29 cellular contexts compared by ENCODE assay signal in genomic region chr3:128083396-128083795, GRCh38. TPM values are rescaled to one million over a fixed set of nuclear protein-coding genes. Genes with fewer than 3 reads are reported as not detected.
DNase-seq lines count a peak whose midpoint lies in the region; ATAC-seq, FAIRE-seq and TF ChIP-seq lines count a peak whose summit lies in the region.
"Had no signal": no experiment of that assay in that cellular context is flagged by ENCODE, and none has a peak within 500 bp of the region (broad histone marks: within the 10 kb centered on the region; RNA-seq: fewer than 3 reads in every experiment).

No MANE protein-coding gene starts in this region.

- H2BK20ac ChIP-seq in H1 (ENCODE audit: low read length): no peak overlapping the region

- POLR2A ChIA-PET in H1 (lab: Charles Lee; ENCODE audit: partially characterized antibody): interaction anchor here (1.8 kb wide), 1 partner anchor 14 kb away, joined by 4 read pairs; no protein-coding TSS in a partner anchor

- H3K4me2 ChIP-seq in H1 (ENCODE audit: insufficient read depth in 1 of 2, low read depth in 2 of 2, low read length in 2 of 2): no peak overlapping the region
- no peak overlapping the region for H3K4me2 ChIP-seq in parathyroid adenoma (ENCODE audit: low read length)

- H3K27me3 ChIP-seq in H1 (replicated peaks in 1 of 4; ENCODE audit: control insufficient read depth in 3 of 4, extremely low read depth in 1 of 4, insufficient read depth in 3 of 4, low read length in 3 of 4): no peaks in the 10 kb centered on the region
- no peaks in the 10 kb centered on the region for H3K27me3 ChIP-seq in right cardiac atrium (ENCODE audit: control insufficient read depth, insufficient read depth)
- no peaks in the 10 kb centered on the region for H3K27me3 ChIP-seq in parathyroid adenoma (ENCODE audit: control insufficient read depth, insufficient read depth, low read length)
- H3K27me3 ChIP-seq: dorsolateral prefrontal cortex, spleen, upper lobe of left lung had no signal

- H3K4me3 ChIP-seq in H1 (ENCODE audit: extremely low read depth in 1 of 4, insufficient read depth in 2 of 4, low read depth in 3 of 4, low read length in 4 of 4): no peak overlapping the region
- no peak overlapping the region for H3K4me3 ChIP-seq in right cardiac atrium (ENCODE audit: low read length)
- no peak overlapping the region for H3K4me3 ChIP-seq in parathyroid adenoma (ENCODE audit: low read depth, low read length)
- H3K4me3 ChIP-seq: dorsolateral prefrontal cortex, spleen, upper lobe of left lung had no signal

- no peak overlapping the region for H2BK5ac ChIP-seq in H1 (ENCODE audit: low read depth, low read length)

- H2AK5ac ChIP-seq in H1 (ENCODE audit: low read depth, low read length): no peak overlapping the region

- H3K18ac ChIP-seq in H1 (ENCODE audit: extremely low read depth, low read length): no peak overlapping the region

- peaks cover 3 to 29% of the 10 kb centered on the region in 2 experiments for H4K20me1 ChIP-seq in H1 (replicated peaks in 1 of 2; ENCODE audit: control insufficient read depth in 1 of 2, insufficient read depth in 2 of 2, low read length in 2 of 2)

- H3K4ac ChIP-seq in H1 (replicated peaks; ENCODE audit: insufficient read length, low read depth, low read length): no peak overlapping the region

- no peak overlapping the region for H4K5ac ChIP-seq in H1 (ENCODE audit: insufficient read length, low read depth, low read length)

- no peak overlapping the region for H4K91ac ChIP-seq in H1 (replicated peaks; ENCODE audit: insufficient read length, low read length)

- no peak overlapping the region for H3K56ac ChIP-seq in H1 (replicated peaks; ENCODE audit: insufficient read length, low read depth, low read length)

- H3K9me3 Mint-ChIP-seq in Calu3 (ENCODE audit: low read depth, unreplicated experiment): no peaks in the 10 kb centered on the region
- H3K9me3 Mint-ChIP-seq: memory B cell had no signal

- 87% methylated on average over 10 of the region's 10 CpGs; no CpG with 5 or more reads in 1 of the 2 experiments for WGBS in H1 (ENCODE audit: extremely low coverage in 1 of 2, insufficient coverage in 1 of 2, insufficient read length in 1 of 2, insufficient replicate concordance in 2 of 2, low coverage in 1 of 2, low lambda C conversion rate in 2 of 2, missing lambda C conversion rate in 1 of 2), 2 experiments
- 49% methylated on average over 10 of the region's 10 CpGs for WGBS in right cardiac atrium

- TF ChIP-seq CTCF in Calu3 (IDR thresholded peaks at IDR 0.05; ENCODE audit: unreplicated experiment): no peak
- no peak for TF ChIP-seq CTCF in H1 (IDR thresholded peaks at IDR 0.05; ENCODE audit: control extremely low read depth in 1 of 3, insufficient read depth in 1 of 3, low read depth in 1 of 3, low read length in 3 of 3)
- no peak for TF ChIP-seq CTCF in parathyroid adenoma (IDR thresholded peaks at IDR 0.05)

- no peak overlapping the region for H2BK12ac ChIP-seq in H1 (ENCODE audit: low read depth, low read length)

- CTCF ChIA-PET in Calu3 (lab: Charles Lee): no interaction called here
- CTCF ChIA-PET in H1 (lab: Charles Lee; ENCODE audit: partially characterized antibody): interaction anchor here (1.7 to 4.0 kb wide), 2 partner anchors 11 to 50 kb away, joined by 5 to 27 read pairs; no protein-coding TSS in a partner anchor

- no TSS peak for BruUV-seq in Calu3 (replicated peaks; lab: Mats Ljungman, UMichigan)

- no peaks in the 10 kb centered on the region for H3K23me2 ChIP-seq in H1 (ENCODE audit: low read depth, low read length)

- peaks cover 72% of the 10 kb centered on the region for H3K36me3 Mint-ChIP-seq in Calu3 (ENCODE audit: insufficient read depth, unreplicated experiment)

- no peaks in the 10 kb centered on the region for H3K4me1 ChIP-seq in H1 (replicated peaks in 1 of 4; ENCODE audit: control insufficient read depth in 3 of 4, insufficient read depth in 4 of 4, low read length in 3 of 4)
- H3K4me1 ChIP-seq in right cardiac atrium (ENCODE audit: control insufficient read depth, insufficient read depth, low read length): peaks cover 9% of the 10 kb centered on the region
- peaks cover 35% of the 10 kb centered on the region for H3K4me1 ChIP-seq in parathyroid adenoma
- H3K4me1 ChIP-seq: spleen had no signal

- no peak for TF ChIP-seq EP300 in H1 (IDR thresholded peaks at IDR 0.05; ENCODE audit: borderline replicate concordance in 1 of 2, low read depth in 2 of 2, low read length in 2 of 2)

- H3K23ac ChIP-seq in H1 (ENCODE audit: insufficient read length): no peak overlapping the region

- intact Hi-C loops in Calu3 (cut with micrococcal nuclease; ENCODE audit: unreplicated experiment) (no loop called here), right cardiac atrium (cut with DNase I) (loop anchor here in 1 of 4 donors (10.0 kb wide), 1 partner anchor 231 kb away; no protein-coding TSS in a partner anchor)

- peak overlapping the region; percentile 12; the same call in 1 of the 2 replicates for H4K8ac ChIP-seq in H1 (ENCODE audit: extremely low read depth, insufficient read depth, low read length)

- H2AFZ ChIP-seq in H1 (ENCODE audit: low read length): no peak overlapping the region
- H2AFZ ChIP-seq in parathyroid adenoma: peak overlapping the region; percentile 66

- TF ChIP-seq POLR2A in H1 (IDR thresholded peaks at IDR 0.05; ENCODE audit: control extremely low read depth in 1 of 2, low read depth in 2 of 2, low read length in 2 of 2): no peak

- H3K79me1 ChIP-seq in H1 (ENCODE audit: low read depth, low read length): no peaks in the 10 kb centered on the region; the same call in 1 of the 2 replicates

- H2BK120ac ChIP-seq in H1 (replicated peaks; ENCODE audit: low read depth, low read length): no peak overlapping the region

- H3K9ac ChIP-seq in H1 (replicated peaks in 1 of 4; ENCODE audit: extremely low read depth in 1 of 4, low read depth in 3 of 4, low read length in 3 of 4): no peak overlapping the region
- no peak overlapping the region for H3K9ac ChIP-seq in parathyroid adenoma

- peaks cover 31% of the 10 kb centered on the region for H3K4me1 Mint-ChIP-seq in Calu3 (ENCODE audit: low read depth, unreplicated experiment)
- H3K4me1 Mint-ChIP-seq: activated CD4-positive, alpha-beta T cell treated with anti-CD3 and anti-CD28 coated beads for 36 hours had no signal

- H3K27ac Mint-ChIP-seq in Calu3 (ENCODE audit: unreplicated experiment): peak overlapping the region; percentile 9
- H3K27ac Mint-ChIP-seq: activated CD4-positive, alpha-beta T cell treated with anti-CD3 and anti-CD28 coated beads for 36 hours; memory B cell had no signal

- no peak for FAIRE-seq in H1 (lab: Jason Lieb, UNC)
- FAIRE-seq: G401.6 had no signal

- no peak for DNase-seq in Calu3
- no peak for DNase-seq in H1 (ENCODE audit: low read depth in 1 of 2, low spot score in 2 of 2)
- peak in 2 of 3 donors; percentile 38 to 78 for DNase-seq in right cardiac atrium
- no peak for DNase-seq in DMS53 (lab: John Stamatoyannopoulos, UW)
- no peak for DNase-seq in NCI-H187 (lab: John Stamatoyannopoulos, UW)
- DNase-seq: activated CD4-positive, alpha-beta T cell treated with anti-CD3 and anti-CD28 coated beads for 36 hours; activated CD8-positive, alpha-beta memory T cell treated with anti-CD3 and anti-CD28 coated beads for 24 hours; activated gamma-delta T cell; activated T-cell treated with anti-CD3 and anti-CD28 coated beads, Interleukin-2, amount 50 U/mL, for 1 hour; cerebellar nuclear complex; dorsolateral prefrontal cortex; HCEC 1CT; KG1; kidney glomerular epithelial cell; MM.1S; NCI-H1417 treated with DMSO at 0.1 percent for 48 hours; NCI-H446; NCI-H774; nucleus accumbens; retina; spleen; substantia nigra; T-helper 17 cell; upper lobe of left lung had no signal

- H3K9me3 ChIP-seq in H1 (ENCODE audit: insufficient read depth in 2 of 2, low read depth in 1 of 2, low read length in 1 of 2) (no peaks in the 10 kb centered on the region), right cardiac atrium (ENCODE audit: control insufficient read depth, low read length) (no peaks in the 10 kb centered on the region), parathyroid adenoma (ENCODE audit: control insufficient read depth, low read length) (no peaks in the 10 kb centered on the region)
- H3K9me3 ChIP-seq: spleen, upper lobe of left lung had no signal

- H3K4me3 Mint-ChIP-seq in Calu3 (ENCODE audit: low read depth, unreplicated experiment): no peak overlapping the region
- H3K4me3 Mint-ChIP-seq: activated CD4-positive, alpha-beta T cell treated with anti-CD3 and anti-CD28 coated beads for 36 hours; memory B cell; T-helper 17 cell had no signal

- H3K27ac ChIP-seq in H1 (ENCODE audit: low read depth, low read length) (no peak overlapping the region), right cardiac atrium (ENCODE audit: low read length) (peak overlapping the region; percentile 78), parathyroid adenoma (peak overlapping the region; percentile 90)
- H3K27ac ChIP-seq: dorsolateral prefrontal cortex, spleen, upper lobe of left lung had no signal

- TF ChIP-seq RAD21 in H1 (IDR thresholded peaks at IDR 0.05 in 1 of 2, conservative IDR thresholded peaks at IDR 0.05 in 1 of 2; ENCODE audit: low read depth in 2 of 2, low read length in 2 of 2): no peak

- H3K36me3 ChIP-seq in H1 (ENCODE audit: control insufficient read depth in 2 of 4, insufficient read depth in 4 of 4, low read length in 3 of 4): peaks cover 19 to 72% (median 48%) of the 10 kb centered on the region in 4 experiments
- H3K36me3 ChIP-seq in parathyroid adenoma (ENCODE audit: control insufficient read depth, insufficient read depth, low read length): no peaks in the 10 kb centered on the region

- H3K79me2 ChIP-seq in H1 (ENCODE audit: control insufficient read depth in 1 of 2, insufficient read depth in 2 of 2, low read length in 2 of 2) (no peaks in the 10 kb centered on the region), parathyroid adenoma (no peaks in the 10 kb centered on the region)

- no peak overlapping the region for H3K14ac ChIP-seq in H1 (ENCODE audit: insufficient read length)

- no peak overlapping the region for H2BK15ac ChIP-seq in H1 (ENCODE audit: low read length)

- ATAC-seq in right cardiac atrium (peak; percentile 22 to 41), HG02885 (IDR thresholded peaks at IDR 0.05; ENCODE audit: poor library complexity, unreplicated experiment) (no peak), GM21737 (IDR thresholded peaks at IDR 0.05; ENCODE audit: unreplicated experiment) (no peak)
- ATAC-seq: activated CD4-positive, alpha-beta T cell treated with anti-CD3 and anti-CD28 coated beads for 36 hours; T-helper 17 cell had no signal

- no peaks in the 10 kb centered on the region for H3K27me3 Mint-ChIP-seq in Calu3 (ENCODE audit: unreplicated experiment)
- H3K27me3 Mint-ChIP-seq: activated CD4-positive, alpha-beta T cell treated with anti-CD3 and anti-CD28 coated beads for 36 hours; memory B cell; T-helper 17 cell had no signal

RNA-seq across cellular contexts. Expression of gene SEC61A1, which starts 31.2 kb away (rescaled TPM):
- 372 and 394 TPM in 2 replicates for total RNA-seq in Calu3 (2022)
- 157 and 165 TPM in 2 replicates for total RNA-seq in H1 (2021; fragmentation: NEBNext Ultra II Directional; extraction: Animal tissue kit (Norgen Biotek cat#: 25700))
- 115 and 133 TPM in 2 replicates for polyA plus RNA-seq in H1 (2011; rRNA removed)
- polyA plus RNA-seq in H1 (2011; cell fraction: cytosol; rRNA removed): 107 TPM
- 127 TPM for polyA plus RNA-seq in H1 (2011; cell fraction: nucleus; rRNA removed)
- polyA plus RNA-seq in H1 (2012, experiment 1 of 2): 119 to 133 TPM (median 124 TPM) in 4 replicates
- 142 TPM for polyA plus RNA-seq in H1 (2012, experiment 2 of 2)
- polyA plus RNA-seq in H1 (2013, experiment 1 of 2): 197 TPM
- polyA plus RNA-seq in H1 (2013, experiment 2 of 2): 202 TPM
- 262 and 327 TPM in 2 replicates for polyA minus RNA-seq in H1 (2011; rRNA and poly(A)+ RNA removed)
- 101 TPM for polyA minus RNA-seq in H1 (2011; cell fraction: cytosol; rRNA and poly(A)+ RNA removed)
- polyA minus RNA-seq in H1 (2011; cell fraction: nucleus; rRNA and poly(A)+ RNA removed): 78.2 TPM
- total RNA-seq in right cardiac atrium: 100 to 1,000 TPM in 1 of 4 donors, 10 to 100 TPM in 3; 64.0 to 129 (median 83.9) TPM
- polyA plus RNA-seq in right cardiac atrium: 52.5 TPM

RNA-seq across cellular contexts. Expression of gene RUVBL1, which starts 40.2 kb away (rescaled TPM):
- total RNA-seq in Calu3 (2022): 156 and 167 TPM in 2 replicates
- total RNA-seq in H1 (2021; fragmentation: NEBNext Ultra II Directional; extraction: Animal tissue kit (Norgen Biotek cat#: 25700)): 131 and 135 TPM in 2 replicates
- polyA plus RNA-seq in H1 (2011; rRNA removed): 112 and 113 TPM in 2 replicates
- 155 TPM for polyA plus RNA-seq in H1 (2011; cell fraction: cytosol; rRNA removed)
- 102 TPM for polyA plus RNA-seq in H1 (2011; cell fraction: nucleus; rRNA removed)
- polyA plus RNA-seq in H1 (2012, experiment 1 of 2): 147 to 169 TPM (median 163 TPM) in 4 replicates
- polyA plus RNA-seq in H1 (2012, experiment 2 of 2): 94.8 TPM
- polyA plus RNA-seq in H1 (2013, experiment 1 of 2): 76.0 TPM
- 74.4 TPM for polyA plus RNA-seq in H1 (2013, experiment 2 of 2)
- polyA minus RNA-seq in H1 (2011; rRNA and poly(A)+ RNA removed): 78.8 and 104 TPM in 2 replicates
- 81.2 TPM for polyA minus RNA-seq in H1 (2011; cell fraction: cytosol; rRNA and poly(A)+ RNA removed)
- 68.8 TPM for polyA minus RNA-seq in H1 (2011; cell fraction: nucleus; rRNA and poly(A)+ RNA removed)
- 10 to 100 TPM; 20.9 to 27.1 (median 26.6) TPM for total RNA-seq in right cardiac atrium
- polyA plus RNA-seq in right cardiac atrium: 28.9 TPM

Comparison
In these comparisons a context has a peak if more than half of its experiments do, and no peak if none do; other contexts are left out.
1. DNase-seq: peak in right cardiac atrium (2 of 3); none in Calu3 (single experiment), H1 (0 of 2), DMS53 (single experiment) and NCI-H187 (0 of 2).
2. ATAC-seq: peak in right cardiac atrium (2 of 2); none in HG02885 (single experiment) and GM21737 (single experiment).